8 cellular contexts compared by ENCODE assay signal in genomic region chr11:59102259-59102765, GRCh38. TPM values are rescaled to one million over a fixed set of nuclear protein-coding genes. Genes with fewer than 3 reads are reported as not detected.
A peak's percentile ranks its signal among the peaks of the same experiment; 100 is the strongest.
DNase-seq lines count a peak whose midpoint lies in the region; ATAC-seq and TF ChIP-seq lines count a peak whose summit lies in the region.

No MANE protein-coding gene starts in this region.

- H3K9me3 Mint-ChIP-seq in activated T-helper 2 cell treated with anti-CD3 and anti-CD28 coated beads, Interferon-gamma antibody, Interleukin-2, Interleukin-4, amounts not matched to agents 10 μg/mL and 5 μg/mL and 100 μg/mL, durations not matched to agents 14 hours and 24 hours and 36 hours, result no peaks in the 10 kb centered on the region
- H3K9me3 Mint-ChIP-seq in progenitor cell of endocrine pancreas (ENCODE audit: low read depth), result no peaks in the 10 kb centered on the region

- DNase-seq in GM13976 (ENCODE audit: low spot score) (peak; percentile 74), NOMO-1 treated with dmso at 0.1 percent for 144 hours (lab: John Stamatoyannopoulos, UW; ENCODE audit: unreplicated experiment) (peak; percentile 57), globus pallidus (ENCODE audit: low spot score) (peak; percentile 28), progenitor cell of endocrine pancreas (ENCODE audit: low spot score, unreplicated experiment) (peak; percentile 47), NCI-H446 treated with DMSO at 0.1 percent for 48 hours (lab: John Stamatoyannopoulos, UW) (no peak), GOT3 (lab: John Stamatoyannopoulos, UW) (no peak)
- peak; percentile 55 for DNase-seq in activated T-helper 2 cell treated with anti-CD3 and anti-CD28 coated beads, Interferon-gamma antibody, Interleukin-2, Interleukin-4, amounts not matched to agents 10 μg/mL and 5 μg/mL and 100 μg/mL, durations not matched to agents 14 hours and 24 hours and 36 hours (ENCODE audit: low spot score)

- H3K36me3 Mint-ChIP-seq in activated T-helper 2 cell treated with anti-CD3 and anti-CD28 coated beads, Interferon-gamma antibody, Interleukin-2, Interleukin-4, amounts not matched to agents 10 μg/mL and 5 μg/mL and 100 μg/mL, durations not matched to agents 14 hours and 24 hours and 36 hours (ENCODE audit: low read depth), result peaks cover 7% of the 10 kb centered on the region
- H3K36me3 Mint-ChIP-seq in progenitor cell of endocrine pancreas (ENCODE audit: insufficient read depth), result no peaks in the 10 kb centered on the region

- intact Hi-C loops in activated T-helper 2 cell treated with anti-CD3 and anti-CD28 coated beads, Interferon-gamma antibody, Interleukin-2, Interleukin-4, amounts not matched to agents 10 μg/mL and 5 μg/mL and 100 μg/mL, durations not matched to agents 14 hours and 24 hours and 36 hours (cut with micrococcal nuclease), result no loop called here

- ATAC-seq in HG02623 (IDR thresholded peaks at IDR 0.05; ENCODE audit: unreplicated experiment), result peak; percentile 51

- peak overlapping the region; percentile 66 for H3K4me3 Mint-ChIP-seq in activated T-helper 2 cell treated with anti-CD3 and anti-CD28 coated beads, Interferon-gamma antibody, Interleukin-2, Interleukin-4, amounts not matched to agents 10 μg/mL and 5 μg/mL and 100 μg/mL, durations not matched to agents 14 hours and 24 hours and 36 hours (ENCODE audit: low read depth)
- H3K4me3 Mint-ChIP-seq in progenitor cell of endocrine pancreas (ENCODE audit: low read depth), result peak overlapping the region; percentile 65

- H3K4me1 Mint-ChIP-seq in activated T-helper 2 cell treated with anti-CD3 and anti-CD28 coated beads, Interferon-gamma antibody, Interleukin-2, Interleukin-4, amounts not matched to agents 10 μg/mL and 5 μg/mL and 100 μg/mL, durations not matched to agents 14 hours and 24 hours and 36 hours (ENCODE audit: low read depth), result peaks cover 30% of the 10 kb centered on the region
- peaks cover 14% of the 10 kb centered on the region for H3K4me1 Mint-ChIP-seq in progenitor cell of endocrine pancreas (ENCODE audit: low read depth)

- no peak overlapping the region for H3K27ac Mint-ChIP-seq in activated T-helper 2 cell treated with anti-CD3 and anti-CD28 coated beads, Interferon-gamma antibody, Interleukin-2, Interleukin-4, amounts not matched to agents 10 μg/mL and 5 μg/mL and 100 μg/mL, durations not matched to agents 14 hours and 24 hours and 36 hours
- no peak overlapping the region for H3K27ac Mint-ChIP-seq in progenitor cell of endocrine pancreas

- in situ Hi-C loops in GM13976 (cut with MboI; ENCODE audit: low sequenced_read_pairs, unreplicated experiment), result no loop called here

- peak; percentile 73 for TF ChIP-seq CTCF in GM13976 (IDR thresholded peaks at IDR 0.05; ENCODE audit: borderline replicate concordance, control extremely low read depth, extremely low read depth, insufficient read depth, missing control alignments)
- peak; percentile 42 for TF ChIP-seq CTCF in progenitor cell of endocrine pancreas (IDR thresholded peaks at IDR 0.05; ENCODE audit: unreplicated experiment)

- peaks cover 13% of the 10 kb centered on the region for H3K27me3 Mint-ChIP-seq in activated T-helper 2 cell treated with anti-CD3 and anti-CD28 coated beads, Interferon-gamma antibody, Interleukin-2, Interleukin-4, amounts not matched to agents 10 μg/mL and 5 μg/mL and 100 μg/mL, durations not matched to agents 14 hours and 24 hours and 36 hours (ENCODE audit: low read depth)
- H3K27me3 Mint-ChIP-seq in progenitor cell of endocrine pancreas, result peaks cover 60% of the 10 kb centered on the region

RNA-seq across cellular contexts. Expression of gene FAM111B, which starts 4.7 kb away (rescaled TPM):
- 57.6 and 59.4 TPM in 2 replicates for total RNA-seq in activated T-helper 2 cell treated with anti-CD3 and anti-CD28 coated beads, Interferon-gamma antibody, Interleukin-2, Interleukin-4, amounts not matched to agents 10 μg/mL and 5 μg/mL and 100 μg/mL, durations not matched to agents 14 hours and 24 hours and 36 hours
- total RNA-seq in progenitor cell of endocrine pancreas, result 13.8 and 14.7 TPM in 2 replicates

RNA-seq across cellular contexts. Expression of gene GLYATL1B, which starts 16.2 kb away (rescaled TPM):
- not detected in 2 replicates for total RNA-seq in activated T-helper 2 cell treated with anti-CD3 and anti-CD28 coated beads, Interferon-gamma antibody, Interleukin-2, Interleukin-4, amounts not matched to agents 10 μg/mL and 5 μg/mL and 100 μg/mL, durations not matched to agents 14 hours and 24 hours and 36 hours
- total RNA-seq in progenitor cell of endocrine pancreas, result not detected in 2 replicates

RNA-seq across cellular contexts. Expression of gene FAM111A, which starts 40.3 kb away (rescaled TPM):
- 66.2 and 69.1 TPM in 2 replicates for total RNA-seq in activated T-helper 2 cell treated with anti-CD3 and anti-CD28 coated beads, Interferon-gamma antibody, Interleukin-2, Interleukin-4, amounts not matched to agents 10 μg/mL and 5 μg/mL and 100 μg/mL, durations not matched to agents 14 hours and 24 hours and 36 hours
- 53.2 and 56.9 TPM in 2 replicates for total RNA-seq in progenitor cell of endocrine pancreas

Comparison
In these comparisons a context has a peak if more than half of its experiments do, and no peak if none do; other contexts are left out.
1. DNase-seq: peak in GM13976 (single experiment), NOMO-1 treated with dmso at 0.1 percent for 144 hours (single experiment), activated T-helper 2 cell treated with anti-CD3 and anti-CD28 coated beads, Interferon-gamma antibody, Interleukin-2, Interleukin-4, amounts not matched to agents 10 μg/mL and 5 μg/mL and 100 μg/mL, durations not matched to agents 14 hours and 24 hours and 36 hours (single experiment), globus pallidus (single experiment) and progenitor cell of endocrine pancreas (single experiment); none in NCI-H446 treated with DMSO at 0.1 percent for 48 hours (single experiment) and GOT3 (single experiment).